Comparison of ENCODE assay signal across 20 cellular contexts in the genomic region with DNA sequence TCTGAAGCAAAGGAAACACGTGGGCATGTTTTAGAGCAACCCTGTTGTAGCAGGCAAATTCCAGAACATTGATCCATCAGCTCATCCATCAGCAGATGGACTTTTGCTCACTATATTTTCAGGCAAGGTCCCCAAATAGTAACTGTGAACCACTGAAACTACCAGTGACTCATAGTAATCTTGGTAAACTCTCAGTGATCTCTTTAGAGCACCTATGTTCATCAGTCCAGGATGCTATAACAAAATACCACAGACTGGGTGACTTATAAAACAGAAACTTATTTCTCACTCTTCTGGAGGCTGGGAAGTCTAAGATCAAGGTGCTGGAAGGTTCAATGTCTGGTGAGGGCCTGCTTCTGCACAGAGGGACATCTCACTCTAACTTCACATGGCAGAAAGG. TPM values are rescaled to one million over a fixed set of nuclear protein-coding genes. Genes with fewer than 3 reads are reported as not detected.
DNase-seq lines count a peak whose midpoint lies in the region; ATAC-seq and TF ChIP-seq lines count a peak whose summit lies in the region.
"Had no signal": no experiment of that assay in that cellular context is flagged by ENCODE, and none has a peak within 500 bp of the region (broad histone marks: within the 10 kb centered on the region; RNA-seq: fewer than 3 reads in every experiment).

No MANE protein-coding gene starts in this region.

- intact Hi-C loops in uterus (cut with DNase I; ENCODE audit: low total_unique reads) = no loop called here

- H3K27ac ChIP-seq in uterus = no peak overlapping the region
- H3K27ac ChIP-seq: sigmoid colon, suprapubic skin had no signal

- H3K4me1 ChIP-seq in uterus = no peaks in the 10 kb centered on the region
- H3K4me1 ChIP-seq: sigmoid colon, suprapubic skin had no signal

- ATAC-seq in GM18511 (IDR thresholded peaks at IDR 0.05; ENCODE audit: unreplicated experiment) (peak; percentile 90), GM21381 (IDR thresholded peaks at IDR 0.05; ENCODE audit: unreplicated experiment) (peak; percentile 57), HG02885 (IDR thresholded peaks at IDR 0.05; ENCODE audit: poor library complexity, unreplicated experiment) (peak; percentile 74), HG03565 (IDR thresholded peaks at IDR 0.05; ENCODE audit: unreplicated experiment) (peak; percentile 96)
- ATAC-seq: left colon had no signal

- no peak for DNase-seq in uterus
- no peak for DNase-seq in NCI-H748 (lab: John Stamatoyannopoulos, UW; ENCODE audit: unreplicated experiment)
- DNase-seq in ACHN = no peak
- DNase-seq in retina = no peak
- DNase-seq: activated CD8-positive, alpha-beta memory T cell treated with anti-CD3 and anti-CD28 coated beads for 24 hours; amniotic stem cell; GOT3; left colon; NCI-H187 treated with DMSO at 0.1 percent for 48 hours; NCI-H446 treated with DMSO at 0.1 percent for 48 hours; Right ventricle myocardium superior; sigmoid colon; stimulated activated CD4-positive, alpha-beta T cell treated with anti-CD3 and anti-CD28 coated beads, Interleukin-2, amount 100 ng/mL, for 48 hours; T-helper 1 cell had no signal

- TF ChIP-seq POLR2A in uterus (IDR thresholded peaks at IDR 0.05) = no peak

- no peak overlapping the region for H3K4me3 ChIP-seq in uterus
- H3K4me3 ChIP-seq: sigmoid colon, suprapubic skin had no signal

- no peaks in the 10 kb centered on the region for H3K36me3 ChIP-seq in uterus
- H3K36me3 ChIP-seq: sigmoid colon, suprapubic skin had no signal

- no peak for TF ChIP-seq CTCF in uterus (IDR thresholded peaks at IDR 0.05)

- in situ Hi-C loops in ACHN (cut with HindIII; ENCODE audit: low pct_ligation_motif_present, low pct_unique_long_range_greater_than_20kb, low sequenced_read_pairs) = no loop called here

- H3K9me3 ChIP-seq in uterus = no peaks in the 10 kb centered on the region
- H3K9me3 ChIP-seq: sigmoid colon, suprapubic skin had no signal

- no peaks in the 10 kb centered on the region for H3K27me3 ChIP-seq in uterus
- H3K27me3 ChIP-seq: sigmoid colon, suprapubic skin had no signal

RNA-seq across cellular contexts. Expression of a gene that starts 28.9 kb away (rescaled TPM):
- total RNA-seq in uterus = 1 to 10 TPM in 3 of 4 donors, under 1 TPM in 1; 0.26 to 3.0 (median 2.3) TPM
- total RNA-seq: activated T-helper 2 cell treated with anti-CD3 and anti-CD28 coated beads, Interferon-gamma antibody, Interleukin-2, Interleukin-4, amounts not matched to agents 10 μg/mL and 5 μg/mL and 100 μg/mL, durations not matched to agents 14 hours and 24 hours and 36 hours; Right ventricle myocardium superior had no signal
